In genomic region chr12:5783274-5783920, GRCh38 we compare ENCODE assay signal across 20 cellular contexts.
"Had no signal": no experiment of that assay in that cellular context is flagged by ENCODE, and none has a peak within 500 bp of the region (broad histone marks: within the 10 kb centered on the region; RNA-seq: fewer than 3 reads in every experiment).

No MANE protein-coding gene starts in this region.

- H3K4me3 ChIP-seq: adrenal gland, mucosa of descending colon, prostate gland, upper lobe of right lung had no signal

- H3K4me1 Mint-ChIP-seq: activated CD4-positive, alpha-beta T cell treated with anti-CD3 and anti-CD28 coated beads, Interleukin-2, amount 10 ng/mL, durations not matched to agents 7 days and 5 days; immature natural killer cell; naive thymus-derived CD8-positive, alpha-beta T cell had no signal

- H3K4me3 Mint-ChIP-seq: activated CD4-positive, alpha-beta T cell treated with anti-CD3 and anti-CD28 coated beads, Interleukin-2, amount 10 ng/mL, durations not matched to agents 7 days and 5 days; immature natural killer cell; naive thymus-derived CD8-positive, alpha-beta T cell had no signal

- ATAC-seq: left lobe of liver; mucosa of descending colon; naive thymus-derived CD8-positive, alpha-beta T cell; sciatic nerve; upper lobe of right lung had no signal

- H3K27ac ChIP-seq: adrenal gland, prostate gland, upper lobe of right lung had no signal

- H3K9me3 ChIP-seq: adrenal gland, mucosa of descending colon, prostate gland, upper lobe of right lung had no signal

- H3K36me3 ChIP-seq: adrenal gland, prostate gland, upper lobe of right lung had no signal

- DNase-seq: activated CD4-positive, alpha-beta T cell treated with anti-CD3 and anti-CD28 coated beads, Interleukin-2, amount 10 ng/mL, durations not matched to agents 7 days and 5 days; activated CD4-positive, CD25-positive, alpha-beta regulatory T cell; activated CD8-positive, alpha-beta memory T cell treated with anti-CD3 and anti-CD28 coated beads for 24 hours; activated naive CD4-positive, alpha-beta T cell treated with anti-CD3 and anti-CD28 coated beads, Interleukin-2, amount 50 U/mL, for 16 hours; adrenal gland; central memory CD4-positive, alpha-beta T cell; cortex of kidney; effector memory CD4-positive, alpha-beta T cell; erythroblast; immature natural killer cell; mucosa of descending colon; naive thymus-derived CD8-positive, alpha-beta T cell; stimulated activated CD4-positive, alpha-beta T cell treated with anti-CD3 and anti-CD28 coated beads, Interleukin-12 subunit alpha, Interleukin-12 subunit beta, amount 100 ng/mL, for 4 hours; stimulated activated naive CD4-positive, alpha-beta T cell treated with Interleukin-2 at 50 U/mL for 16 hours; T-helper 2 cell; upper lobe of right lung had no signal

- H3K36me3 Mint-ChIP-seq: immature natural killer cell; naive thymus-derived CD8-positive, alpha-beta T cell had no signal

- H3K27me3 ChIP-seq: adrenal gland, upper lobe of right lung had no signal

- H3K9me3 Mint-ChIP-seq: activated CD4-positive, alpha-beta T cell treated with anti-CD3 and anti-CD28 coated beads, Interleukin-2, amount 10 ng/mL, durations not matched to agents 7 days and 5 days; activated T-helper 2 cell treated with anti-CD3 and anti-CD28 coated beads, Interferon-gamma antibody, Interleukin-2, Interleukin-4, amounts not matched to agents 10 μg/mL and 5 μg/mL and 100 μg/mL, durations not matched to agents 14 hours and 24 hours and 36 hours; immature natural killer cell had no signal

- H3K4me1 ChIP-seq: adrenal gland, prostate gland had no signal

- H3K27ac Mint-ChIP-seq: activated CD4-positive, alpha-beta T cell treated with anti-CD3 and anti-CD28 coated beads, Interleukin-2, amount 10 ng/mL, durations not matched to agents 7 days and 5 days; activated T-helper 2 cell treated with anti-CD3 and anti-CD28 coated beads, Interferon-gamma antibody, Interleukin-2, Interleukin-4, amounts not matched to agents 10 μg/mL and 5 μg/mL and 100 μg/mL, durations not matched to agents 14 hours and 24 hours and 36 hours; immature natural killer cell; naive thymus-derived CD8-positive, alpha-beta T cell had no signal
